In genomic region chrX:112669834-112670233, GRCh38 we compare ENCODE assay signal across 28 cellular contexts. TPM values are rescaled to one million over a fixed set of nuclear protein-coding genes. Genes with fewer than 3 reads are reported as not detected.
"Had no signal": no experiment of that assay in that cellular context is flagged by ENCODE, and none has a peak within 500 bp of the region (broad histone marks: within the 10 kb centered on the region; RNA-seq: fewer than 3 reads in every experiment).

No MANE protein-coding gene starts in this region.

- H3K4me3 Mint-ChIP-seq: activated CD4-positive, alpha-beta T cell treated with anti-CD3 and anti-CD28 coated beads for 36 hours; activated CD8-positive, alpha-beta memory T cell treated with anti-CD3 and anti-CD28 coated beads, Interleukin-2, amount 10 ng/mL, durations not matched to agents 7 days and 5 days; activated CD8-positive, alpha-beta T cell treated with anti-CD3 and anti-CD28 coated beads, Interleukin-2, amount 10 ng/mL, durations not matched to agents 7 days and 5 days; activated naive CD4-positive, alpha-beta T cell treated with anti-CD3 and anti-CD28 coated beads, Interleukin-2, amount 50 U/mL, for 24 hours; effector memory CD8-positive, alpha-beta T cell; natural killer cell treated with Interleukin-12 subunit alpha and Interleukin-12 subunit beta and Interleukin-15 and Interleukin-18, amount 100 ng/mL, for 72 hours; stimulated activated effector memory CD8-positive, alpha-beta T cell treated with anti-CD3 and anti-CD28 coated beads, Interleukin-12 subunit alpha, Interleukin-12 subunit beta, amount 100 ng/mL, for 72 hours; T-helper 2 cell treated with Interferon-gamma antibody and Interleukin-4, amounts not matched to agents 5 μg/mL and 100 μg/mL, for 36 hours had no signal

- H3K4me3 ChIP-seq: body of pancreas, gastrocnemius medialis, mucosa of descending colon, right lobe of liver, skin epidermis, tibial nerve had no signal

- H3K27me3 Mint-ChIP-seq: activated CD8-positive, alpha-beta memory T cell treated with anti-CD3 and anti-CD28 coated beads, Interleukin-2, amount 10 ng/mL, durations not matched to agents 7 days and 5 days; activated naive CD4-positive, alpha-beta T cell treated with anti-CD3 and anti-CD28 coated beads, Interleukin-2, amount 50 U/mL, for 24 hours; effector memory CD8-positive, alpha-beta T cell had no signal

- H3K27ac Mint-ChIP-seq: activated CD4-positive, alpha-beta T cell treated with anti-CD3 and anti-CD28 coated beads for 36 hours; activated CD8-positive, alpha-beta memory T cell treated with anti-CD3 and anti-CD28 coated beads, Interleukin-2, amount 10 ng/mL, durations not matched to agents 7 days and 5 days; activated CD8-positive, alpha-beta T cell treated with anti-CD3 and anti-CD28 coated beads, Interleukin-2, amount 10 ng/mL, durations not matched to agents 7 days and 5 days; activated naive CD4-positive, alpha-beta T cell treated with anti-CD3 and anti-CD28 coated beads, Interleukin-2, amount 50 U/mL, for 24 hours; activated T-helper 2 cell treated with anti-CD3 and anti-CD28 coated beads, Interferon-gamma antibody, Interleukin-2, Interleukin-4, amounts not matched to agents 10 μg/mL and 5 μg/mL and 100 μg/mL, durations not matched to agents 14 hours and 24 hours and 36 hours; effector memory CD8-positive, alpha-beta T cell; natural killer cell treated with Interleukin-12 subunit alpha and Interleukin-12 subunit beta and Interleukin-15 and Interleukin-18, amount 100 ng/mL, for 72 hours; stimulated activated effector memory CD8-positive, alpha-beta T cell treated with anti-CD3 and anti-CD28 coated beads, Interleukin-12 subunit alpha, Interleukin-12 subunit beta, amount 100 ng/mL, for 72 hours; T-helper 2 cell treated with Interferon-gamma antibody and Interleukin-4, amounts not matched to agents 5 μg/mL and 100 μg/mL, for 36 hours had no signal

- H3K9me3 Mint-ChIP-seq: activated naive CD4-positive, alpha-beta T cell treated with anti-CD3 and anti-CD28 coated beads, Interleukin-2, amount 50 U/mL, for 24 hours; activated T-helper 2 cell treated with anti-CD3 and anti-CD28 coated beads, Interferon-gamma antibody, Interleukin-2, Interleukin-4, amounts not matched to agents 10 μg/mL and 5 μg/mL and 100 μg/mL, durations not matched to agents 14 hours and 24 hours and 36 hours; effector memory CD8-positive, alpha-beta T cell; natural killer cell treated with Interleukin-12 subunit alpha and Interleukin-12 subunit beta and Interleukin-15 and Interleukin-18, amount 100 ng/mL, for 72 hours; stimulated activated effector memory CD8-positive, alpha-beta T cell treated with anti-CD3 and anti-CD28 coated beads, Interleukin-12 subunit alpha, Interleukin-12 subunit beta, amount 100 ng/mL, for 72 hours; T-helper 2 cell treated with Interferon-gamma antibody and Interleukin-4, amounts not matched to agents 5 μg/mL and 100 μg/mL, for 36 hours had no signal

- H3K36me3 ChIP-seq: gastrocnemius medialis, right lobe of liver, tibial nerve had no signal

- ATAC-seq: activated CD4-positive, alpha-beta T cell treated with anti-CD3 and anti-CD28 coated beads for 36 hours; activated CD8-positive, alpha-beta memory T cell treated with anti-CD3 and anti-CD28 coated beads, Interleukin-2, amount 10 ng/mL, durations not matched to agents 7 days and 5 days; activated CD8-positive, alpha-beta T cell treated with anti-CD3 and anti-CD28 coated beads, Interleukin-2, amount 10 ng/mL, durations not matched to agents 7 days and 5 days; body of pancreas; effector memory CD8-positive, alpha-beta T cell; mucosa of descending colon; natural killer cell treated with Interleukin-12 subunit alpha and Interleukin-12 subunit beta and Interleukin-15 and Interleukin-18, amount 100 ng/mL, for 72 hours; right lobe of liver; stimulated activated effector memory CD8-positive, alpha-beta T cell treated with anti-CD3 and anti-CD28 coated beads, Interleukin-12 subunit alpha, Interleukin-12 subunit beta, amount 100 ng/mL, for 72 hours had no signal

- H3K4me1 ChIP-seq: body of pancreas, right lobe of liver, tibial nerve had no signal

- H3K9me3 ChIP-seq: body of pancreas, gastrocnemius medialis, mucosa of descending colon, right lobe of liver, tibial nerve had no signal

- H3K4me1 Mint-ChIP-seq: activated CD8-positive, alpha-beta memory T cell treated with anti-CD3 and anti-CD28 coated beads, Interleukin-2, amount 10 ng/mL, durations not matched to agents 7 days and 5 days; activated naive CD4-positive, alpha-beta T cell treated with anti-CD3 and anti-CD28 coated beads, Interleukin-2, amount 50 U/mL, for 24 hours; stimulated activated effector memory CD8-positive, alpha-beta T cell treated with anti-CD3 and anti-CD28 coated beads, Interleukin-12 subunit alpha, Interleukin-12 subunit beta, amount 100 ng/mL, for 72 hours had no signal

- H3K36me3 Mint-ChIP-seq: activated CD8-positive, alpha-beta memory T cell treated with anti-CD3 and anti-CD28 coated beads, Interleukin-2, amount 10 ng/mL, durations not matched to agents 7 days and 5 days; activated naive CD4-positive, alpha-beta T cell treated with anti-CD3 and anti-CD28 coated beads, Interleukin-2, amount 50 U/mL, for 24 hours; natural killer cell treated with Interleukin-12 subunit alpha and Interleukin-12 subunit beta and Interleukin-15 and Interleukin-18, amount 100 ng/mL, for 72 hours; stimulated activated effector memory CD8-positive, alpha-beta T cell treated with anti-CD3 and anti-CD28 coated beads, Interleukin-12 subunit alpha, Interleukin-12 subunit beta, amount 100 ng/mL, for 72 hours had no signal

- H3K27ac ChIP-seq: body of pancreas, right lobe of liver, skin epidermis, tibial nerve had no signal

- DNase-seq: activated CD4-positive, alpha-beta T cell treated with anti-CD3 and anti-CD28 coated beads for 36 hours; activated CD4-positive, CD25-positive, alpha-beta regulatory T cell; activated CD8-positive, alpha-beta memory T cell treated with anti-CD3 and anti-CD28 coated beads, Interleukin-2, amount 10 ng/mL, durations not matched to agents 7 days and 5 days; activated CD8-positive, alpha-beta T cell treated with anti-CD3 and anti-CD28 coated beads, Interleukin-2, amount 10 ng/mL, durations not matched to agents 7 days and 5 days; activated T-cell treated with anti-CD3 and anti-CD28 coated beads, Interleukin-2, amount 50 U/mL, for 48 hours; aorta; body of pancreas; cortex of kidney; effector memory CD8-positive, alpha-beta T cell; erythroblast; gastrocnemius medialis; glutamatergic neuron; islet precursor cell; left ventricle myocardium superior; mucosa of descending colon; right lobe of liver; stimulated activated CD4-positive, alpha-beta T cell treated with anti-CD3 and anti-CD28 coated beads, Interleukin-12 subunit alpha, Interleukin-12 subunit beta, amount 100 ng/mL, for 4 hours; stimulated activated CD4-positive, alpha-beta T cell treated with anti-CD3 and anti-CD28 coated beads, Interleukin-4, amount 100 ng/mL, for 24 hours had no signal

- H3K27me3 ChIP-seq: body of pancreas, gastrocnemius medialis, right lobe of liver had no signal

RNA-seq across cellular contexts. Expression of gene LHFPL1, which starts 9.9 kb away (rescaled TPM):
- total RNA-seq: activated T-helper 2 cell treated with anti-CD3 and anti-CD28 coated beads, Interferon-gamma antibody, Interleukin-2, Interleukin-4, amounts not matched to agents 10 μg/mL and 5 μg/mL and 100 μg/mL, durations not matched to agents 14 hours and 24 hours and 36 hours; body of pancreas; mesenteric fat pad; myocyte; natural killer cell treated with Interleukin-12 subunit alpha and Interleukin-12 subunit beta and Interleukin-15 and Interleukin-18, amount 100 ng/mL, for 72 hours; osteoblast; right lobe of liver; tibial nerve had no signal
